In the genomic region with DNA sequence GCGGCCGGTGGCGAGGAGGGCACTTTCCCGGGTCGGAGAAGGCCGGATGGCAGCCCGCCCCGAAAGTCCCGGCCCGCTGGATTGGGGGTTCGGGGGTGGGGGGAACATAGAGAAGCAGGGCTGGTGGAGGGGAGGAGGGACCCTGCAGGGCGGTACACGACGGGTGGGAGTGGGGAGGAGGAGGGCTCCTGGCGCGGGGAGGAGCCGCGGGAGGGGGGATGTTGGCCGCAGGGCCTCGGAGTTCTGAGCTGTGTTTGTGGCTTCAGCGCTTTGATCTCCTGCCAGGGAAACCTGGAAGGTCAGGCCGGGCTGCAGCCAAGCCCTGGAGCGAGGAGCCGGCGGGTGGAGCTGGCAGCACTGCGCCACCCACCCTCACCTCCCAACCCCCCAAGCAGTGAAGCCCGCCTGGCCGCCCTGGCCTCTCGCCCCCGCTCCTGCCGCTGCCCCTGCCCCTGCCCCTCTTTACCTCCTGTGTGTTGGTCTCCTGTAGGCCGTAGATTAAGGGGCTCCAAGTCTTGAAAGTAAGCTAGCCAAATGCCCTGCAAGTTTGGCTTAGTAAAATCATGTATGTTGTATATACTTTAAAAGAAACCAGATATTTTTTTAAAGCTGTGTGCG, we compare ENCODE assay signal across 9 cellular contexts. TPM values are rescaled to one million over a fixed set of nuclear protein-coding genes. Genes with fewer than 3 reads are reported as not detected.
DNase-seq lines count a peak whose midpoint lies in the region; TF ChIP-seq lines count a peak whose summit lies in the region.
"Had no signal": no experiment of that assay in that cellular context is flagged by ENCODE, and none has a peak within 500 bp of the region (broad histone marks: within the 10 kb centered on the region; RNA-seq: fewer than 3 reads in every experiment).

No MANE protein-coding gene starts in this region.

- H3K36me3 ChIP-seq in ectodermal cell (ENCODE audit: control insufficient read depth, insufficient read depth, low read length) = no peaks in the 10 kb centered on the region
- no peaks in the 10 kb centered on the region for H3K36me3 ChIP-seq in liver (ENCODE audit: control insufficient read depth in 4 of 4, insufficient read depth in 3 of 4, low read depth in 1 of 4, low read length in 3 of 4)

- peak in 1 of 2 donors; percentile 41 for TF ChIP-seq RAD21 in liver (IDR thresholded peaks at IDR 0.05)

- H3K27me3 ChIP-seq in ectodermal cell (ENCODE audit: control insufficient read depth, insufficient read depth, low read length, poor library complexity, severe bottlenecking) = no peaks in the 10 kb centered on the region
- no peaks in the 10 kb centered on the region for H3K27me3 ChIP-seq in liver (ENCODE audit: control insufficient read depth in 4 of 4, insufficient read depth in 4 of 4, low read length in 3 of 4)

- 2 to 3% methylated on average over 33 of the region's 33 CpGs for WGBS in ectodermal cell, 2 experiments
- WGBS in liver = 6% methylated on average over 33 of the region's 33 CpGs

- H3K4me1 ChIP-seq in ectodermal cell (ENCODE audit: control insufficient read depth, insufficient read depth, low read length) (peaks cover 43% of the 10 kb centered on the region), liver (ENCODE audit: control insufficient read depth in 4 of 4, insufficient read depth in 4 of 4, low read length in 3 of 4) (peaks cover 15 to 47% (median 29%) of the 10 kb centered on the region in 4 donors)

- DNase-seq in G401 (ENCODE audit: low spot score) = peak; percentile 85
- peak; percentile 69 for DNase-seq in OCI-M1 (lab: John Stamatoyannopoulos, UW)
- DNase-seq in stromal cell of bone marrow (ENCODE audit: low read depth) = peak; percentile 30
- no peak for DNase-seq in SKM-1 treated with dmso at 0.1 percent for 144 hours (lab: John Stamatoyannopoulos, UW; ENCODE audit: unreplicated experiment)
- DNase-seq in NOMO-1 treated with dmso at 0.1 percent for 144 hours (lab: John Stamatoyannopoulos, UW; ENCODE audit: unreplicated experiment) = no peak
- DNase-seq in activated CD4-positive, alpha-beta T cell treated with anti-CD3 and anti-CD28 coated beads, Interleukin-2, amount 50 U/mL, for 48 hours = no peak

- H3K9ac ChIP-seq in liver (ENCODE audit: low read depth in 1 of 2, low read length in 2 of 2) = peak overlapping the region; percentile 70 to 83

- peak overlapping the region; percentile 31 for H3K4me3 ChIP-seq in ectodermal cell (ENCODE audit: insufficient read depth, low read depth, low read length)
- peak overlapping the region; percentile 20 to 64 (median 46) for H3K4me3 ChIP-seq in liver (ENCODE audit: low read depth in 1 of 3, low read length in 3 of 3)

- in situ Hi-C loops in G401 (cut with HindIII; ENCODE audit: low sequenced_read_pairs) = no loop called here

- no peaks in the 10 kb centered on the region for H3K9me3 ChIP-seq in ectodermal cell (ENCODE audit: control insufficient read depth, low read length)
- H3K9me3 ChIP-seq in liver (ENCODE audit: control insufficient read depth in 4 of 4, low read length in 3 of 4) = no peaks in the 10 kb centered on the region

- TF ChIP-seq CTCF in liver (IDR thresholded peaks at IDR 0.05; ENCODE audit: low read depth, low read length, missing input control) = no peak

- H3K27ac ChIP-seq in ectodermal cell (ENCODE audit: insufficient read depth, low read depth, low read length, poor library complexity, severe bottlenecking) = peak overlapping the region; percentile 87
- peak overlapping the region; percentile 92 to 97 for H3K27ac ChIP-seq in liver (ENCODE audit: low read depth in 1 of 2, low read length in 2 of 2)

TF ChIP-seq in liver, 16 proteins besides CTCF, POLR2A, EP300 and RAD21:
- TF ChIP-seq HNF4A (conservative IDR thresholded peaks at IDR 0.05) (peak; percentile 29 to 46), FOXA2 (IDR thresholded peaks at IDR 0.05) (no peak), YY1 (IDR thresholded peaks at IDR 0.05) (no peak), FOXA1 (IDR thresholded peaks at IDR 0.05) (no peak), NR2F2 (IDR thresholded peaks at IDR 0.05) (peak; percentile 49), EGR1 (IDR thresholded peaks at IDR 0.05; ENCODE audit: low read depth in 2 of 2) (no peak), GABPA (IDR thresholded peaks at IDR 0.05 in 1 of 2, conservative IDR thresholded peaks at IDR 0.05 in 1 of 2) (no peak), HNF4G (IDR thresholded peaks at IDR 0.05) (no peak), REST (IDR thresholded peaks at IDR 0.05) (no peak), RXRA (IDR thresholded peaks at IDR 0.05) (peak; percentile 65), JUND (IDR thresholded peaks at IDR 0.05) (no peak), SP1 (IDR thresholded peaks at IDR 0.05) (peak; percentile 40)

RNA-seq across cellular contexts. Expression of gene C22orf31, which starts 30.9 kb away (rescaled TPM):
- not detected in 2 replicates for total RNA-seq in G401 (2014; rRNA removed; shearing (Covaris generic))
- not detected for polyA plus RNA-seq in ectodermal cell (2013, experiment 1 of 4)
- not detected for polyA plus RNA-seq in ectodermal cell (2013, experiment 2 of 4)
- polyA plus RNA-seq in ectodermal cell (2013, experiment 3 of 4) = not detected
- not detected for polyA plus RNA-seq in ectodermal cell (2013, experiment 4 of 4)
- total RNA-seq in liver = under 1 TPM in 1 of 2 donors, not detected in 1; 0.14 TPM
- polyA plus RNA-seq in liver = not detected
- total RNA-seq: T-helper 2 cell treated with Interferon-gamma antibody and Interleukin-4, amounts not matched to agents 100 ng/mL and 5 ng/mL, for 36 hours had no signal

RNA-seq across cellular contexts. Expression of gene KREMEN1, which starts 42.1 kb away (rescaled TPM):
- total RNA-seq in G401 (2014; rRNA removed; shearing (Covaris generic)) = 9.3 and 9.7 TPM in 2 replicates
- polyA plus RNA-seq in ectodermal cell (2013, experiment 1 of 4) = 3.8 TPM
- polyA plus RNA-seq in ectodermal cell (2013, experiment 2 of 4) = 3.3 TPM
- 3.7 TPM for polyA plus RNA-seq in ectodermal cell (2013, experiment 3 of 4)
- polyA plus RNA-seq in ectodermal cell (2013, experiment 4 of 4) = 5.6 TPM
- 10 to 100 TPM in 1 of 2 donors, 1 to 10 TPM in 1; 5.4 to 22.6 TPM for total RNA-seq in liver
- polyA plus RNA-seq in liver = 1 to 10 TPM; 1.2 to 2.2 TPM

Comparison
In these comparisons a context has a peak if more than half of its experiments do, and no peak if none do; other contexts are left out.
1. DNase-seq: peak in G401 (single experiment), OCI-M1 (single experiment) and stromal cell of bone marrow (single experiment); none in SKM-1 treated with dmso at 0.1 percent for 144 hours (single experiment), NOMO-1 treated with dmso at 0.1 percent for 144 hours (single experiment) and activated CD4-positive, alpha-beta T cell treated with anti-CD3 and anti-CD28 coated beads, Interleukin-2, amount 50 U/mL, for 48 hours (0 of 2).